Comparison of ENCODE assay signal across 8 cellular contexts in the genomic region with DNA sequence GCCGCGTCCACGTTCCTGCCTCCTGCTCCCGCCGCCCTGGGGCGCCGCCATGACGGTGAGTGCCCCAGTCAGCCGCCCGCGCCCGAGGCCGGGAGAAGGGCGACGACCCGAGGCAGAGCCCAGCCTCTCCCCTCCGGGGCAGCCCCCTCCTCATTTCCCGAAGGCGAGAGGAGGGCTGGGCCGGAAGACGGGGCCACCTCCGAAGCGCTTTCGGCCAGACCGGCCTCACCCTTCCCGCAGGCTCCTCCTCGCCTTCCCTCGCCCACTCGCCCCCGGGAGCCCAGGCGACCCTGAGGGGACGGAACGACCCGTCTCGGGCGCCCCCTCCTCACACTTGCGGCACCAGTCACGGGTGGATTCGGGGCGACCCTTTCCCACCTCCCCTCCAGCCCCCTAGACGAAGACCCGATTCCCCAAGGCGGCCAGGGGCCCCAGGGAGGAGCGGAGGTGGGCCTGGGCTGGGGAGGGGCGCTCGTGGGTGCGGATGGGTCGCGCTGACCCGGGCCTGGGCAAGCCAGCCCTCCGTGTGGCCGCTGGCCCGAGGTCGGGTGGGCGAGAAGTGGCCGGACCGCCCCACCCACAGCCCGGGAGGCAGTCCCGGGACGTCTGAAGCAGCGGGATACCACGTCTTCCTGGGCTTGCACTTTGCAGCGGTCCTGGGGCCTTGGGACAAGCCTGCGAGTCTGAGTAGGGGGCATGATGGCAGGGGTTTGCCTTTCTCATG. TPM values are rescaled to one million over a fixed set of nuclear protein-coding genes. Genes with fewer than 3 reads are reported as not detected.
A peak's percentile ranks its signal among the peaks of the same experiment; 100 is the strongest.
DNase-seq lines count a peak whose midpoint lies in the region; ATAC-seq, FAIRE-seq and TF ChIP-seq lines count a peak whose summit lies in the region.

No MANE protein-coding gene starts in this region.

- H4K20me1 ChIP-seq in MM.1S (ENCODE audit: insufficient read depth, low read length) (no peaks in the 10 kb centered on the region), HepG2 (ENCODE audit: insufficient read depth, low read length) (no peaks in the 10 kb centered on the region)

- POLR2A ChIA-PET in AG04450 (lab: Yijun Ruan, JAX), result no interaction called here
- POLR2A ChIA-PET in HepG2 (lab: Yijun Ruan, JAX), result no interaction called here

- TF ChIP-seq CTCF in AG04450 (IDR thresholded peaks at IDR 0.05; ENCODE audit: low read depth, low read length), result no peak
- TF ChIP-seq CTCF in MM.1S (IDR thresholded peaks at IDR 0.05; ENCODE audit: low read length), result no peak
- TF ChIP-seq CTCF in HepG2 (CRISPR knock-in tag; IDR thresholded peaks at IDR 0.05), result peak; percentile 11; the same call in 1 of the 2 replicates
- no peak for TF ChIP-seq CTCF in thoracic aorta (IDR thresholded peaks at IDR 0.05)

- no peaks in the 10 kb centered on the region for H3K36me3 ChIP-seq in MM.1S (replicated peaks; ENCODE audit: insufficient read depth, low read length)
- no peaks in the 10 kb centered on the region for H3K36me3 ChIP-seq in HepG2 (replicated peaks in 1 of 2; ENCODE audit: control insufficient read depth in 1 of 2, insufficient read depth in 2 of 2, low read length in 2 of 2)
- H3K36me3 ChIP-seq in thoracic aorta, result no peaks in the 10 kb centered on the region

- in situ Hi-C loops in HepG2 (cut with HindIII; ENCODE audit: extremely low pct_ligation_motif_present, low pct_unique_long_range_greater_than_20kb), result no loop called here

- H2AFZ ChIP-seq in MM.1S (ENCODE audit: low read length), result peak overlapping the region; percentile 85
- no peak overlapping the region for H2AFZ ChIP-seq in HepG2 (ENCODE audit: low read length)

- TF ChIP-seq EP300 in HepG2 (IDR thresholded peaks at IDR 0.05; ENCODE audit: low read depth in 2 of 2, low read length in 2 of 2), result no peak
- no peak for TF ChIP-seq EP300 in HepG2 (CRISPR knock-in tag; IDR thresholded peaks at IDR 0.05; ENCODE audit: borderline replicate concordance)

- H3K27me3 ChIP-seq in AG04450 (ENCODE audit: control insufficient read depth, insufficient read depth, low read length) (no peaks in the 10 kb centered on the region), MM.1S (replicated peaks; ENCODE audit: insufficient read depth, low read length) (no peaks in the 10 kb centered on the region), HepG2 (ENCODE audit: control insufficient read depth in 1 of 2, insufficient read depth in 2 of 2, low read length in 2 of 2) (no peaks in the 10 kb centered on the region), thoracic aorta (replicated peaks; ENCODE audit: insufficient read depth) (no peaks in the 10 kb centered on the region)

- H3K4me2 ChIP-seq in MM.1S (ENCODE audit: low read depth, low read length) (peak overlapping the region; percentile 83), HepG2 (ENCODE audit: low read depth, low read length) (peak overlapping the region; percentile 97)

- ATAC-seq in GM21360 (IDR thresholded peaks at IDR 0.05; ENCODE audit: unreplicated experiment), result peak; percentile 14
- ATAC-seq in HepG2, result peak; percentile 4; the same call in 2 of the 3 replicates
- no peak for ATAC-seq in thoracic aorta (ENCODE audit: insufficient number of reproducible peaks, low FRiP score, low read depth)

- H3K9ac ChIP-seq in MM.1S (ENCODE audit: low read length) (peak overlapping the region; percentile 88), HepG2 (ENCODE audit: insufficient read depth, low read depth, low read length) (peak overlapping the region; percentile 91)

- intact Hi-C loops in HepG2 (cut with micrococcal nuclease; ENCODE audit: unreplicated experiment), result loop anchor here (5.0 to 10.0 kb wide), 2 partner anchors 56 to 118 kb away; no protein-coding TSS in a partner anchor

- peak overlapping the region; percentile 86 for H3K4me3 ChIP-seq in AG04450 (ENCODE audit: low read depth, low read length)
- H3K4me3 ChIP-seq in MM.1S (ENCODE audit: low read length), result peak overlapping the region; percentile 91
- peak overlapping the region; percentile 82 to 98 (median 84) for H3K4me3 ChIP-seq in HepG2 (replicated peaks in 1 of 3; ENCODE audit: insufficient read depth in 1 of 3, low read depth in 2 of 3, low read length in 3 of 3)
- H3K4me3 ChIP-seq in thoracic aorta, result peak overlapping the region; percentile 95

- peak overlapping the region; percentile 77 for H3K27ac ChIP-seq in AG04450 (ENCODE audit: low read depth, low read length)
- H3K27ac ChIP-seq in MM.1S (ENCODE audit: low read length), result no peak overlapping the region
- peak overlapping the region; percentile 67 for H3K27ac ChIP-seq in HepG2 (ENCODE audit: extremely low read length, insufficient read depth, low read length)
- H3K27ac ChIP-seq in thoracic aorta, result peak overlapping the region; percentile 68 to 81

- TSS peak; percentile 69 for BruUV-seq in HepG2 (replicated peaks; lab: Mats Ljungman, UMichigan)

- FAIRE-seq in HepG2 (lab: Jason Lieb, UNC), result no peak

- H3K9me3 ChIP-seq in AG04450 (ENCODE audit: control insufficient read depth, insufficient read depth, low read length), result no peaks in the 10 kb centered on the region; the same call in 1 of the 2 replicates
- H3K9me3 ChIP-seq in MM.1S (replicated peaks; ENCODE audit: insufficient read depth, low read length), result no peaks in the 10 kb centered on the region
- no peaks in the 10 kb centered on the region for H3K9me3 ChIP-seq in HepG2 (ENCODE audit: low read length)
- H3K9me3 ChIP-seq in thoracic aorta, result no peaks in the 10 kb centered on the region

- H3K79me2 ChIP-seq in MM.1S (ENCODE audit: low read length) (peaks cover 39% of the 10 kb centered on the region), HepG2 (ENCODE audit: insufficient read depth, low read length) (peaks cover 14% of the 10 kb centered on the region)

- H3F3A ChIP-seq in MM.1S (ENCODE audit: insufficient read depth, low read length), result 0 out of 2 replicates have a peak, but pooled peaks cover 5% of the 10 kb centered on the region

- H3K4me1 ChIP-seq in MM.1S (ENCODE audit: low read length) (peaks cover 9% of the 10 kb centered on the region; the same call in 1 of the 2 replicates), HepG2 (ENCODE audit: insufficient read depth, low read length) (peaks cover 57% of the 10 kb centered on the region), thoracic aorta (ENCODE audit: control insufficient read depth in 1 of 2, low read depth in 2 of 2) (peaks cover 32 to 54% of the 10 kb centered on the region in 2 donors)

- no peaks in the 10 kb centered on the region for H3K9me2 ChIP-seq in MM.1S (replicated peaks; ENCODE audit: insufficient read depth, low read length)

- TF ChIP-seq POLR2A in HepG2 (IDR thresholded peaks at IDR 0.05; ENCODE audit: insufficient read depth in 1 of 2, low read depth in 2 of 2, low read length in 2 of 2), result no peak

- no peak for TF ChIP-seq RAD21 in HepG2 (CRISPR knock-in tag; IDR thresholded peaks at IDR 0.05)

- CTCF ChIA-PET in AG04450 (lab: Charles Lee), result interaction anchor here (0.6 kb wide), 1 partner anchor 133 kb away, joined by 5 read pairs; no protein-coding TSS in a partner anchor
- CTCF ChIA-PET in HepG2 (lab: Yijun Ruan, JAX; ENCODE audit: low intra/inter-chr PET ratio, low total read pairs), result no interaction called here

- WGBS in HepG2 (ENCODE audit: low lambda C conversion rate), result 0% methylated on average over 6 of the region's 64 CpGs

- DNase-seq in AG04450 (ENCODE audit: low read depth, low spot score) (no peak), MM.1S (no peak), astrocyte of the hippocampus (ENCODE audit: low read depth, low spot score) (peak; percentile 43), HepG2 (ENCODE audit: low spot score) (no peak), thoracic aorta (ENCODE audit: low spot score) (no peak), NOMO-1 (lab: John Stamatoyannopoulos, UW; ENCODE audit: unreplicated experiment in 2 of 2) (no peak), NCI-H345 treated with DMSO at 0.1 percent for 48 hours (lab: John Stamatoyannopoulos, UW; ENCODE audit: unreplicated experiment) (no peak)

TF ChIP-seq in HepG2, 621 proteins besides CTCF, POLR2A, EP300 and RAD21 (continues in another document):
- no peak for TF ChIP-seq ZNF792 (CRISPR knock-in tag; IDR thresholded peaks at IDR 0.05)

RNA-seq across cellular contexts. Expression of a gene that starts 49.7 kb away (rescaled TPM):
- polyA plus RNA-seq in AG04450 (2011; rRNA removed), result 37.0 and 76.4 TPM in 2 replicates
- 78.8 and 114 TPM in 2 replicates for polyA minus RNA-seq in AG04450 (2011; rRNA and poly(A)+ RNA removed)
- total RNA-seq in HepG2 (2016; rRNA removed; fragmentation: Illumina TruSeq; extraction: Trizol), result 11.3 and 15.4 TPM in 2 replicates
- 7.1 and 8.1 TPM in 2 replicates for total RNA-seq in HepG2 (2016; cell fraction: cytosol; rRNA removed; fragmentation: Illumina TruSeq; extraction: Trizol; ENCODE audit: low read depth)
- total RNA-seq in HepG2 (2016; cell fraction: insoluble cytoplasmic fraction; rRNA removed; fragmentation: Illumina TruSeq; extraction: Trizol), result 10.9 and 14.5 TPM in 2 replicates
- total RNA-seq in HepG2 (2016; cell fraction: membrane; rRNA removed; fragmentation: Illumina TruSeq; extraction: Trizol), result 15.0 and 16.4 TPM in 2 replicates
- 12.3 and 18.6 TPM in 2 replicates for total RNA-seq in HepG2 (2016; cell fraction: nucleus; rRNA removed; fragmentation: Illumina TruSeq; extraction: Trizol)
- 6.1 and 10.1 TPM in 2 replicates for polyA plus RNA-seq in HepG2 (2011; rRNA removed)
- 5.6 and 8.0 TPM in 2 replicates for polyA plus RNA-seq in HepG2 (2011; cell fraction: cytosol; rRNA removed)
- polyA plus RNA-seq in HepG2 (2011; cell fraction: nucleus; rRNA removed), result 19.7 and 19.9 TPM in 2 replicates
- 7.0 TPM in 2 replicates for polyA plus RNA-seq in HepG2 (2012)
- polyA plus RNA-seq in HepG2 (2016; cell fraction: cytosol; fragmentation: Illumina TruSeq; extraction: Trizol; ENCODE audit: low read depth), result 7.6 and 8.0 TPM in 2 replicates
- polyA plus RNA-seq in HepG2 (2016; cell fraction: insoluble cytoplasmic fraction; fragmentation: Illumina TruSeq; extraction: Trizol; ENCODE audit: low read depth), result 12.7 and 16.2 TPM in 2 replicates
- 12.7 and 14.1 TPM in 2 replicates for polyA plus RNA-seq in HepG2 (2016; cell fraction: membrane; fragmentation: Illumina TruSeq; extraction: Trizol; ENCODE audit: low read depth)
- polyA plus RNA-seq in HepG2 (2016; cell fraction: nucleus; fragmentation: Illumina TruSeq; extraction: Trizol; ENCODE audit: insufficient read depth, low read depth), result 21.7 and 21.8 TPM in 2 replicates
- 23.8 and 48.7 TPM in 2 replicates for polyA minus RNA-seq in HepG2 (2011; rRNA and poly(A)+ RNA removed; ENCODE audit: low replicate concordance)
- 4.7 and 7.0 TPM in 2 replicates for polyA minus RNA-seq in HepG2 (2011; cell fraction: cytosol; rRNA and poly(A)+ RNA removed)
- 13.6 and 16.2 TPM in 2 replicates for polyA minus RNA-seq in HepG2 (2011; cell fraction: nucleus; rRNA and poly(A)+ RNA removed)
- 100 to 1,000 TPM; 126 to 146 TPM for total RNA-seq in thoracic aorta
